ENCODE assay signal across 22 cellular contexts in the genomic region with DNA sequence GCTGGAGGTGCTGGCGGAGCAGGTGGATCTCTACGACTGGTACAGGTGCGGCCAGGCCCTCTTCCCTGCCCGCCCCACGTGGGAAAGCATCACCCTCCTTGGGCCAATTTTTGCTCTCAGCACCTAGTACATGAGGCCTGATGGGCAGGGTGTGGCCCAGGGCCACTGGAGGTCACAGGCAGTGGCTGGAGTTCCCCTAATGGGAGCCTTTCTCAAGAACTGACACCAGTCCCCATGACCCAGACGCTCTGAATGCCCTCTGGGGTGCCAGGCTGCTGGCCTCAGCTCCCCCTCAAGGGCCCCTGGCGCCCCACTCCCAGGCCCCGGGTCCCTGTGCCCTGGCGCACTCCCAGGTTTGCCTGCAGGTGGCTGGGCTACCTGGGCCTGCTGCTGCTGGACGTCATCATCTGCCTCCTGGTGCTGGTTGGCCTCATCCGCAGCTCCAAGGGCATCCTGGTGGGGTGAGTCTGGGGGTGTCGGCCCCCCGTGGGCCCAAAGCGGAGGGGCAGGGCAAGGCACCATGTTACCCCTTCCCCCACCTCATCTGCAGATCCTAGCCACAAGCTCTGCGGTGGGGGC. TPM values are rescaled to one million over a fixed set of nuclear protein-coding genes. Genes with fewer than 3 reads are reported as not detected.
DNase-seq lines count a peak whose midpoint lies in the region; ATAC-seq, FAIRE-seq and TF ChIP-seq lines count a peak whose summit lies in the region.
"Had no signal": no experiment of that assay in that cellular context is flagged by ENCODE, and none has a peak within 500 bp of the region (broad histone marks: within the 10 kb centered on the region; RNA-seq: fewer than 3 reads in every experiment).

No MANE protein-coding gene starts in this region.

- peaks cover 10 to 64% of the 10 kb centered on the region in 2 experiments for H3K79me1 ChIP-seq in IMR-90 (ENCODE audit: low read depth in 1 of 2, low read length in 2 of 2)
- H3K79me1 ChIP-seq in mesenchymal stem cell (replicated peaks; ENCODE audit: low read length, poor library complexity, severe bottlenecking), result peaks cover 19% of the 10 kb centered on the region

- H4K5ac ChIP-seq in IMR-90 (ENCODE audit: low read depth, low read length), result no peak overlapping the region

- in situ Hi-C loops in IMR-90 (cut with MboI; ENCODE audit: low sequenced_read_pairs), result no loop called here

- H3K27me3 ChIP-seq in IMR-90 (ENCODE audit: control insufficient read depth, insufficient read depth, low read length) (no peaks in the 10 kb centered on the region), endodermal cell (ENCODE audit: control insufficient read depth, insufficient read depth, low read length, poor library complexity, severe bottlenecking) (no peaks in the 10 kb centered on the region), mesenchymal stem cell (ENCODE audit: control insufficient read depth in 1 of 2, insufficient read depth in 1 of 2, low read length in 2 of 2) (no peaks in the 10 kb centered on the region)
- H3K27me3 ChIP-seq: BE2C had no signal

- no peak for TF ChIP-seq POLR2A in IMR-90 (IDR thresholded peaks at IDR 0.05; ENCODE audit: low read depth, low read length)

- H3K27ac Mint-ChIP-seq in endodermal cell (no peak overlapping the region), type B pancreatic cell (no peak overlapping the region)
- no peak overlapping the region for H3K27ac Mint-ChIP-seq in activated naive CD4-positive, alpha-beta T cell treated with anti-CD3 and anti-CD28 coated beads for 36 hours
- H3K27ac Mint-ChIP-seq: CD4-positive, alpha-beta memory T cell; GM23338; HFFc6 had no signal

- H3K23ac ChIP-seq in IMR-90 (ENCODE audit: low read depth, low read length), result no peak overlapping the region
- no peak overlapping the region for H3K23ac ChIP-seq in mesenchymal stem cell (ENCODE audit: low read length in 2 of 2)

- H2BK12ac ChIP-seq in mesenchymal stem cell (ENCODE audit: low read length in 2 of 2), result no peak overlapping the region

- peaks cover 19% of the 10 kb centered on the region for H3K4me1 ChIP-seq in IMR-90 (ENCODE audit: control insufficient read depth, insufficient read depth, low read length)
- H3K4me1 ChIP-seq in endodermal cell (ENCODE audit: control insufficient read depth, insufficient read depth, low read length), result no peaks in the 10 kb centered on the region
- H3K4me1 ChIP-seq in mesenchymal stem cell (ENCODE audit: control insufficient read depth, insufficient read depth, low read depth, low read length), result peaks cover 64% of the 10 kb centered on the region
- H3K4me1 ChIP-seq: Caco-2, HAP-1 had no signal

- CTCF ChIA-PET in IMR-90 (lab: Yijun Ruan, JAX), result no interaction called here
- CTCF ChIA-PET in activated naive CD4-positive, alpha-beta T cell treated with anti-CD3 and anti-CD28 coated beads for 36 hours (lab: Charles Lee), result interaction anchor here (0.6 kb wide), 1 partner anchor 166 kb away, joined by 3 read pairs; no protein-coding TSS in a partner anchor

- H3K36me3 ChIP-seq in IMR-90 (ENCODE audit: control insufficient read depth, insufficient read depth, low read length) (peaks cover 53% of the 10 kb centered on the region), endodermal cell (ENCODE audit: control insufficient read depth, insufficient read depth, low read length) (peaks cover 23% of the 10 kb centered on the region), mesenchymal stem cell (ENCODE audit: control insufficient read depth in 1 of 2, insufficient read depth in 2 of 2, low read depth in 1 of 2, low read length in 2 of 2) (peaks cover 41 to 94% of the 10 kb centered on the region in 2 experiments)

- H4K8ac ChIP-seq in IMR-90 (ENCODE audit: low read depth in 2 of 2, low read length in 2 of 2) (no peak overlapping the region), mesenchymal stem cell (ENCODE audit: low read length) (no peak overlapping the region)

- BruUV-seq in IMR-90 (replicated peaks; lab: Mats Ljungman, UMichigan), result no TSS peak

- H2AFZ ChIP-seq in IMR-90 (replicated peaks; ENCODE audit: low read length, poor library complexity), result peak overlapping the region; percentile 14
- H2AFZ ChIP-seq in mesenchymal stem cell (ENCODE audit: low read depth, low read length), result no peak overlapping the region
- H2AFZ ChIP-seq: GM23338 had no signal

- POLR2A ChIA-PET in IMR-90 (lab: Charles Lee; ENCODE audit: unreplicated experiment), result no interaction called here

- H3K4ac ChIP-seq in IMR-90 (ENCODE audit: low read depth, low read length) (no peak overlapping the region), mesenchymal stem cell (ENCODE audit: low read depth in 1 of 2, low read length in 2 of 2) (no peak overlapping the region)

- H3K18ac ChIP-seq in IMR-90 (ENCODE audit: low read depth, low read length) (no peak overlapping the region), mesenchymal stem cell (ENCODE audit: low read depth in 1 of 2, low read length in 2 of 2) (no peak overlapping the region)

- DNase-seq in IMR-90, result no peak
- no peak for DNase-seq in endodermal cell
- no peak for DNase-seq in mesenchymal stem cell
- no peak for DNase-seq in urothelium cell line (ENCODE audit: low spot score)
- no peak for DNase-seq in activated naive CD4-positive, alpha-beta T cell treated with anti-CD3 and anti-CD28 coated beads for 36 hours
- no peak for DNase-seq in type B pancreatic cell (ENCODE audit: extremely low spot score, unreplicated experiment)
- no peak for DNase-seq in LoVo (ENCODE audit: low spot score)
- DNase-seq in NCI-H748 treated with DMSO at 0.1 percent for 48 hours (lab: John Stamatoyannopoulos, UW), result no peak
- DNase-seq: BE2C; Caco-2; CD4-positive, alpha-beta memory T cell; HFFc6; Kasumi-1; NCI-H1694; NCI-H2029 treated with DMSO at 0.1 percent for 48 hours; NCI-H446 treated with DMSO at 0.1 percent for 48 hours; RPMI8226; SHP77 had no signal

- no peaks in the 10 kb centered on the region for H3K9me3 ChIP-seq in IMR-90 (ENCODE audit: control insufficient read depth, insufficient read depth, low read length)
- no peaks in the 10 kb centered on the region for H3K9me3 ChIP-seq in endodermal cell (ENCODE audit: control insufficient read depth, low read length)
- no peaks in the 10 kb centered on the region for H3K9me3 ChIP-seq in mesenchymal stem cell (ENCODE audit: control insufficient read depth, low read length)
- H3K9me3 ChIP-seq: BE2C, Caco-2, HAP-1 had no signal

- no peak overlapping the region for H3K56ac ChIP-seq in IMR-90 (ENCODE audit: extremely low read depth, insufficient read depth, low read length)

- no peak overlapping the region for H3K9ac ChIP-seq in IMR-90 (ENCODE audit: low read depth, low read length)
- no peak overlapping the region for H3K9ac ChIP-seq in endodermal cell (ENCODE audit: extremely low read depth, low read length, poor library complexity, severe bottlenecking)
- H3K9ac ChIP-seq in mesenchymal stem cell (ENCODE audit: low read length), result no peak overlapping the region

- no peak for TF ChIP-seq RAD21 in IMR-90 (IDR thresholded peaks at IDR 0.05; ENCODE audit: low read length)

- H3K9me1 ChIP-seq in IMR-90 (ENCODE audit: insufficient read depth, low read length), result peaks cover 11% of the 10 kb centered on the region; the same call in 1 of the 2 replicates

- intact Hi-C loops in IMR-90 (cut with micrococcal nuclease), result loop anchor here (10.0 kb wide), 1 partner anchor 173 kb away; a partner anchor contains a TSS
- intact Hi-C loops in activated naive CD4-positive, alpha-beta T cell treated with anti-CD3 and anti-CD28 coated beads for 36 hours (cut with micrococcal nuclease), result no loop called here

- no peak overlapping the region for H2BK15ac ChIP-seq in IMR-90 (ENCODE audit: low read depth, low read length)
- H2BK15ac ChIP-seq in mesenchymal stem cell (ENCODE audit: low read depth, poor library complexity, severe bottlenecking), result no peak overlapping the region

- peak; percentile 93 for FAIRE-seq in urothelium cell line (lab: Jason Lieb, UNC)
- FAIRE-seq: G401.6 had no signal

- no peak for ATAC-seq in IMR-90 (ENCODE audit: low read depth)

- TF ChIP-seq CTCF in IMR-90 (conservative IDR thresholded peaks at IDR 0.05; ENCODE audit: low read depth, low read length), result no peak
- no peak for TF ChIP-seq CTCF in endodermal cell (conservative IDR thresholded peaks at IDR 0.05)
- no peak for TF ChIP-seq CTCF in type B pancreatic cell (conservative IDR thresholded peaks at IDR 0.05)

- no peak overlapping the region for H3K4me3 ChIP-seq in IMR-90 (ENCODE audit: insufficient read depth, low read depth, low read length)
- H3K4me3 ChIP-seq in endodermal cell (ENCODE audit: low read length), result no peak overlapping the region
- H3K4me3 ChIP-seq in mesenchymal stem cell (ENCODE audit: insufficient read depth in 1 of 2, low read depth in 1 of 2, low read length in 2 of 2), result no peak overlapping the region
- H3K4me3 ChIP-seq: GM23338, HAP-1 had no signal

- H3K14ac ChIP-seq in IMR-90 (replicated peaks; ENCODE audit: low read depth, low read length) (no peak overlapping the region), mesenchymal stem cell (ENCODE audit: low read length in 2 of 2) (no peak overlapping the region)

- H3K4me1 Mint-ChIP-seq in endodermal cell (peaks cover 9% of the 10 kb centered on the region), type B pancreatic cell (ENCODE audit: unreplicated experiment) (peaks cover 12% of the 10 kb centered on the region)
- H3K4me1 Mint-ChIP-seq in activated naive CD4-positive, alpha-beta T cell treated with anti-CD3 and anti-CD28 coated beads for 36 hours (ENCODE audit: low read depth), result peaks cover 13% of the 10 kb centered on the region

- peaks cover 21% of the 10 kb centered on the region for H3K36me3 Mint-ChIP-seq in endodermal cell (ENCODE audit: low read depth)
- H3K36me3 Mint-ChIP-seq in activated naive CD4-positive, alpha-beta T cell treated with anti-CD3 and anti-CD28 coated beads for 36 hours (ENCODE audit: low read depth), result no peaks in the 10 kb centered on the region
- H3K36me3 Mint-ChIP-seq in type B pancreatic cell, result no peaks in the 10 kb centered on the region

- H2BK20ac ChIP-seq in IMR-90 (ENCODE audit: low read depth, low read length), result no peak overlapping the region

- H2AK5ac ChIP-seq in IMR-90 (ENCODE audit: low read depth, low read length) (no peak overlapping the region), mesenchymal stem cell (ENCODE audit: low read length, severe bottlenecking) (no peak overlapping the region)

- peaks cover 59% of the 10 kb centered on the region for H4K20me1 ChIP-seq in IMR-90 (ENCODE audit: insufficient read depth, low read length)

- no peak overlapping the region for H2AK9ac ChIP-seq in IMR-90 (replicated peaks; ENCODE audit: low read depth, low read length, poor library complexity)

- H3K27ac ChIP-seq in IMR-90 (ENCODE audit: insufficient read depth, low read length) (no peak overlapping the region), endodermal cell (ENCODE audit: low read depth, low read length) (peak overlapping the region; percentile 24), mesenchymal stem cell (ENCODE audit: low read length, poor library complexity, severe bottlenecking) (no peak overlapping the region)

- no peak overlapping the region for H3K4me2 ChIP-seq in IMR-90 (ENCODE audit: low read depth, low read length)
- H3K4me2 ChIP-seq in mesenchymal stem cell (ENCODE audit: low read length, poor library complexity, severe bottlenecking), result no peak overlapping the region
- H3K4me2 ChIP-seq: GM23338 had no signal

- H3K9me3 Mint-ChIP-seq in endodermal cell, result no peaks in the 10 kb centered on the region
- H3K9me3 Mint-ChIP-seq in activated naive CD4-positive, alpha-beta T cell treated with anti-CD3 and anti-CD28 coated beads for 36 hours, result no peaks in the 10 kb centered on the region
- no peaks in the 10 kb centered on the region for H3K9me3 Mint-ChIP-seq in type B pancreatic cell
- H3K9me3 Mint-ChIP-seq: CD4-positive, alpha-beta memory T cell; GM23338; HFFc6 had no signal

- no peak overlapping the region for H4K91ac ChIP-seq in IMR-90 (ENCODE audit: insufficient read depth, low read depth, low read length)
- H4K91ac ChIP-seq in mesenchymal stem cell (ENCODE audit: low read length), result peak overlapping the region; percentile 29

- 100% methylated on average over 2 of the region's 15 CpGs; no CpG with 5 or more reads in 1 of the 2 experiments for WGBS in IMR-90 (ENCODE audit: extremely low coverage in 2 of 2, insufficient read length in 1 of 2), 2 experiments
- 96 to 100% methylated on average over 8 to 15 of the region's 15 CpGs for WGBS in endodermal cell (ENCODE audit: insufficient coverage in 1 of 2, insufficient read length in 1 of 2), 2 experiments
- WGBS in mesenchymal stem cell, result 98% methylated on average over 13 of the region's 15 CpGs

- H3K27me3 Mint-ChIP-seq in endodermal cell (ENCODE audit: insufficient read depth) (no peaks in the 10 kb centered on the region), type B pancreatic cell (no peaks in the 10 kb centered on the region)
- no peaks in the 10 kb centered on the region for H3K27me3 Mint-ChIP-seq in activated naive CD4-positive, alpha-beta T cell treated with anti-CD3 and anti-CD28 coated beads for 36 hours (ENCODE audit: low read depth)
- H3K27me3 Mint-ChIP-seq: CD4-positive, alpha-beta memory T cell had no signal

- dilution Hi-C loops in IMR-90 (cut with HindIII; ENCODE audit: low sequenced_read_pairs, unreplicated experiment), result no loop called here

- H2BK5ac ChIP-seq in IMR-90 (ENCODE audit: low read depth, low read length, poor library complexity, severe bottlenecking) (no peak overlapping the region), mesenchymal stem cell (ENCODE audit: low read depth, low read length, poor library complexity, severe bottlenecking) (no peak overlapping the region)

- H3K4me3 Mint-ChIP-seq in endodermal cell (no peak overlapping the region), type B pancreatic cell (no peak overlapping the region)
- no peak overlapping the region for H3K4me3 Mint-ChIP-seq in activated naive CD4-positive, alpha-beta T cell treated with anti-CD3 and anti-CD28 coated beads for 36 hours
- H3K4me3 Mint-ChIP-seq: CD4-positive, alpha-beta memory T cell; GM23338; HFFc6 had no signal

- H2BK120ac ChIP-seq in IMR-90 (ENCODE audit: low read depth, low read length) (no peak overlapping the region), mesenchymal stem cell (ENCODE audit: low read depth, low read length) (no peak overlapping the region)

RNA-seq across cellular contexts. Expression of a gene that starts 15.9 kb away (rescaled TPM):
- total RNA-seq in IMR-90 (2012; rRNA removed), result 5.6 and 6.1 TPM in 2 replicates
- 82.6 and 106 TPM in 2 replicates for polyA plus RNA-seq in IMR-90 (2012; rRNA removed)
- 56.1 and 135 TPM in 2 replicates for polyA plus RNA-seq in IMR-90 (2012; cell fraction: cytosol; rRNA removed)
- 100 and 222 TPM in 2 replicates for polyA plus RNA-seq in IMR-90 (2012; cell fraction: nucleus; rRNA removed; ENCODE audit: low replicate concordance)
- total RNA-seq in endodermal cell, result 100 to 1,000 TPM; 145 to 152 TPM
- polyA plus RNA-seq in endodermal cell (2013, experiment 1 of 2), result 164 TPM
- 151 TPM for polyA plus RNA-seq in endodermal cell (2013, experiment 2 of 2)
- polyA plus RNA-seq in mesenchymal stem cell (2013, experiment 1 of 2), result 198 TPM
- polyA plus RNA-seq in mesenchymal stem cell (2013, experiment 2 of 2), result 194 TPM
- 10 to 100 TPM; 20.7 to 22.6 TPM for total RNA-seq in activated naive CD4-positive, alpha-beta T cell treated with anti-CD3 and anti-CD28 coated beads for 36 hours
- total RNA-seq in type B pancreatic cell (ENCODE audit: low replicate concordance), result 124 and 166 TPM in 2 replicates

RNA-seq across cellular contexts. Expression of a gene that starts 40.3 kb away (rescaled TPM):
- total RNA-seq in IMR-90 (2012; rRNA removed) (0.54 and 0.83 TPM in 2 replicates), endodermal cell (1 to 10 TPM in 1 of 2 donors, under 1 TPM in 1; 0.66 to 1.6 TPM), type B pancreatic cell (ENCODE audit: low replicate concordance) (1.2 and 5.6 TPM in 2 replicates)
- 1.6 and 2.7 TPM in 2 replicates for polyA plus RNA-seq in IMR-90 (2012; rRNA removed)
- polyA plus RNA-seq in IMR-90 (2012; cell fraction: cytosol; rRNA removed), result 0.93 and 1.5 TPM in 2 replicates
- 1.8 and 3.4 TPM in 2 replicates for polyA plus RNA-seq in IMR-90 (2012; cell fraction: nucleus; rRNA removed; ENCODE audit: low replicate concordance)
- 0.07 TPM for polyA plus RNA-seq in endodermal cell (2013, experiment 1 of 2)
- polyA plus RNA-seq in endodermal cell (2013, experiment 2 of 2), result not detected
- 0.06 TPM for polyA plus RNA-seq in mesenchymal stem cell (2013, experiment 1 of 2)
- 0.07 TPM for polyA plus RNA-seq in mesenchymal stem cell (2013, experiment 2 of 2)
- under 1 TPM; 0.36 to 0.47 TPM for total RNA-seq in activated naive CD4-positive, alpha-beta T cell treated with anti-CD3 and anti-CD28 coated beads for 36 hours
- total RNA-seq: MCF 10A had no signal
